18 cellular contexts compared by ENCODE assay signal in genomic region chr14:99803106-99803437, GRCh38. TPM values are rescaled to one million over a fixed set of nuclear protein-coding genes. Genes with fewer than 3 reads are reported as not detected.
"Had no signal": no experiment of that assay in that cellular context is flagged by ENCODE, and none has a peak within 500 bp of the region (broad histone marks: within the 10 kb centered on the region; RNA-seq: fewer than 3 reads in every experiment).

No MANE protein-coding gene starts in this region.

- H3K36me3 Mint-ChIP-seq: natural killer cell had no signal

- H3K4me1 Mint-ChIP-seq: activated CD4-positive, alpha-beta T cell treated with anti-CD3 and anti-CD28 coated beads, Interleukin-2, amount 10 ng/mL, durations not matched to agents 7 days and 5 days; central memory CD8-positive, alpha-beta T cell; natural killer cell had no signal

- H3K4me3 Mint-ChIP-seq: activated CD4-positive, alpha-beta T cell treated with anti-CD3 and anti-CD28 coated beads, Interleukin-2, amount 10 ng/mL, durations not matched to agents 7 days and 5 days; activated CD8-positive, alpha-beta T cell treated with anti-CD3 and anti-CD28 coated beads, Interleukin-2, amount 10 ng/mL, durations not matched to agents 7 days and 5 days; activated naive CD4-positive, alpha-beta T cell treated with anti-CD3 and anti-CD28 coated beads for 36 hours; activated T-cell treated with anti-CD3 and anti-CD28 coated beads, Interleukin-2, amount 50 U/mL, for 4 hours; central memory CD8-positive, alpha-beta T cell; natural killer cell had no signal

- H3K27ac Mint-ChIP-seq: activated CD4-positive, alpha-beta T cell treated with anti-CD3 and anti-CD28 coated beads, Interleukin-2, amount 10 ng/mL, durations not matched to agents 7 days and 5 days; activated CD8-positive, alpha-beta T cell treated with anti-CD3 and anti-CD28 coated beads, Interleukin-2, amount 10 ng/mL, durations not matched to agents 7 days and 5 days; activated naive CD4-positive, alpha-beta T cell treated with anti-CD3 and anti-CD28 coated beads for 36 hours; natural killer cell had no signal

- H3K4me3 ChIP-seq: body of pancreas, colonic mucosa, lower lobe of right lung, upper lobe of right lung had no signal

- H3K27me3 ChIP-seq: body of pancreas, colonic mucosa, upper lobe of right lung had no signal

- ATAC-seq: activated CD4-positive, CD25-positive, alpha-beta regulatory T cell treated with anti-CD3 and anti-CD28 coated beads, Interleukin-2, amount 50 U/mL, for 24 hours; activated CD8-positive, alpha-beta T cell treated with anti-CD3 and anti-CD28 coated beads, Interleukin-2, amount 10 ng/mL, durations not matched to agents 7 days and 5 days; activated T-cell treated with anti-CD3 and anti-CD28 coated beads, Interleukin-2, amount 50 U/mL, for 4 hours; body of pancreas; lower lobe of right lung; natural killer cell had no signal

- H3K27ac ChIP-seq: body of pancreas, colonic mucosa, lower lobe of right lung, upper lobe of right lung had no signal

- H3K9me3 Mint-ChIP-seq: activated CD4-positive, alpha-beta T cell treated with anti-CD3 and anti-CD28 coated beads, Interleukin-2, amount 10 ng/mL, durations not matched to agents 7 days and 5 days; activated naive CD4-positive, alpha-beta T cell treated with anti-CD3 and anti-CD28 coated beads for 36 hours; activated T-cell treated with anti-CD3 and anti-CD28 coated beads, Interleukin-2, amount 50 U/mL, for 4 hours; central memory CD8-positive, alpha-beta T cell; natural killer cell had no signal

- H3K36me3 ChIP-seq: colonic mucosa, lower lobe of right lung, upper lobe of right lung had no signal

- H3K4me1 ChIP-seq: body of pancreas, colonic mucosa, upper lobe of right lung had no signal

- DNase-seq: activated CD4-positive, alpha-beta T cell treated with anti-CD3 and anti-CD28 coated beads, Interleukin-2, amount 10 ng/mL, durations not matched to agents 7 days and 5 days; activated CD8-positive, alpha-beta T cell treated with anti-CD3 and anti-CD28 coated beads, Interleukin-2, amount 10 ng/mL, durations not matched to agents 7 days and 5 days; activated naive CD4-positive, alpha-beta T cell treated with anti-CD3 and anti-CD28 coated beads for 36 hours; activated T-cell treated with anti-CD3 and anti-CD28 coated beads, Interleukin-2, amount 50 U/mL, for 4 hours; body of pancreas; colonic mucosa; erythroblast; foreskin melanocyte; hypothalamus; islet precursor cell; lower lobe of right lung; natural killer cell; nucleus accumbens; stimulated activated CD8-positive, alpha-beta memory T cell treated with anti-CD3 and anti-CD28 coated beads, Interleukin-4, amount 100 ng/mL, for 48 hours; stimulated activated naive CD4-positive, alpha-beta T cell; upper lobe of right lung had no signal

- H3K9me3 ChIP-seq: body of pancreas, colonic mucosa, lower lobe of right lung, upper lobe of right lung had no signal

RNA-seq across cellular contexts. Expression of gene EML1, which starts 9.9 kb away (rescaled TPM):
- total RNA-seq: activated CD8-positive, alpha-beta T cell treated with anti-CD3 and anti-CD28 coated beads, Interleukin-2, amount 10 ng/mL, durations not matched to agents 7 days and 5 days; natural killer cell had no signal
